1 cellular context compared by ENCODE assay signal in genomic region chr14:37591311-37591940, GRCh38.
TF ChIP-seq lines count a peak whose summit lies in the region.

No MANE protein-coding gene starts in this region.

TF ChIP-seq in HepG2, 621 proteins besides CTCF, POLR2A, EP300 and RAD21 (continued from another document and continues in another):
- TF ChIP-seq CSRNP2 (CRISPR knock-in tag; conservative IDR thresholded peaks at IDR 0.05; ENCODE audit: low read depth) (no peak), ZNF142 (CRISPR knock-in tag; IDR thresholded peaks at IDR 0.05) (no peak), THAP7 (CRISPR knock-in tag; IDR thresholded peaks at IDR 0.05) (no peak), ZBTB44 (CRISPR knock-in tag; IDR thresholded peaks at IDR 0.05) (no peak), ZIK1 (CRISPR knock-in tag; IDR thresholded peaks at IDR 0.05; ENCODE audit: borderline replicate concordance, low read depth) (no peak), ZNF383 (CRISPR knock-in tag; IDR thresholded peaks at IDR 0.05; ENCODE audit: borderline replicate concordance) (no peak), SKI (IDR thresholded peaks at IDR 0.05; ENCODE audit: partially characterized antibody) (no peak), TFDP2 (CRISPR knock-in tag; IDR thresholded peaks at IDR 0.05) (no peak), MAX (IDR thresholded peaks at IDR 0.05) (no peak), U2AF2 (IDR thresholded peaks at IDR 0.05; ENCODE audit: low read depth, low read length) (no peak), TOE1 (CRISPR knock-in tag; IDR thresholded peaks at IDR 0.05) (no peak), KDM4B (CRISPR knock-in tag; IDR thresholded peaks at IDR 0.05) (no peak), EZH2 (conservative IDR thresholded peaks at IDR 0.05; ENCODE audit: low read depth, low read length) (no peak), ZNF18 (CRISPR knock-in tag; IDR thresholded peaks at IDR 0.05; ENCODE audit: insufficient replicate concordance) (no peak), REXO4 (CRISPR knock-in tag; IDR thresholded peaks at IDR 0.05; ENCODE audit: borderline replicate concordance) (no peak), ZNF614 (CRISPR knock-in tag; IDR thresholded peaks at IDR 0.05; ENCODE audit: borderline replicate concordance) (no peak), ZSCAN5A (CRISPR knock-in tag; IDR thresholded peaks at IDR 0.05; ENCODE audit: borderline replicate concordance) (no peak), KLF13 (CRISPR knock-in tag; IDR thresholded peaks at IDR 0.05) (0 out of 2 replicates have a peak, but pooled peaks have one; percentile 57), ZNF670 (CRISPR knock-in tag; IDR thresholded peaks at IDR 0.05; ENCODE audit: borderline replicate concordance) (no peak), ASH2L (IDR thresholded peaks at IDR 0.05; ENCODE audit: insufficient read length, low read depth, low read length) (no peak), RFXAP (CRISPR knock-in tag; IDR thresholded peaks at IDR 0.05; ENCODE audit: borderline replicate concordance) (no peak), AKAP8 (CRISPR knock-in tag; IDR thresholded peaks at IDR 0.05) (no peak), BATF2 (CRISPR knock-in tag; IDR thresholded peaks at IDR 0.05) (no peak), ZBTB34 (CRISPR knock-in tag; IDR thresholded peaks at IDR 0.05) (no peak), ZFP41 (CRISPR knock-in tag; IDR thresholded peaks at IDR 0.05; ENCODE audit: borderline replicate concordance) (no peak), NR0B2 (CRISPR knock-in tag; IDR thresholded peaks at IDR 0.05) (no peak), PAX8 (CRISPR knock-in tag; IDR thresholded peaks at IDR 0.05; ENCODE audit: borderline replicate concordance) (0 out of 2 replicates have a peak, but pooled peaks have one; percentile 25), SRSF9 (IDR thresholded peaks at IDR 0.05; ENCODE audit: borderline replicate concordance, insufficient read depth, low read depth, low read length, poor library complexity, severe bottlenecking) (no peak), ZNF674 (CRISPR knock-in tag; IDR thresholded peaks at IDR 0.05; ENCODE audit: low read depth) (no peak), ZNF891 (CRISPR knock-in tag; IDR thresholded peaks at IDR 0.05) (no peak), THYN1 (CRISPR knock-in tag; IDR thresholded peaks at IDR 0.05; ENCODE audit: borderline replicate concordance, low read depth) (no peak), ZBTB43 (CRISPR knock-in tag; conservative IDR thresholded peaks at IDR 0.05) (no peak), TEAD3 (CRISPR knock-in tag; optimal IDR thresholded peaks at IDR 0.05; ENCODE audit: borderline replicate concordance) (no peak), ELF3 (CRISPR knock-in tag; IDR thresholded peaks at IDR 0.05) (no peak), ZKSCAN8 (CRISPR knock-in tag; IDR thresholded peaks at IDR 0.05; ENCODE audit: borderline replicate concordance) (no peak), ZC3H13 (CRISPR knock-in tag; IDR thresholded peaks at IDR 0.05) (no peak), ZMAT3 (CRISPR knock-in tag; conservative IDR thresholded peaks at IDR 0.05) (no peak), NR2C2 (CRISPR knock-in tag; IDR thresholded peaks at IDR 0.05; ENCODE audit: borderline replicate concordance) (no peak), NFYC (CRISPR knock-in tag; IDR thresholded peaks at IDR 0.05) (no peak), ZNF512 (CRISPR knock-in tag; IDR thresholded peaks at IDR 0.05) (no peak), NKX3-1 (CRISPR knock-in tag; IDR thresholded peaks at IDR 0.05) (no peak)
